In the genomic region with DNA sequence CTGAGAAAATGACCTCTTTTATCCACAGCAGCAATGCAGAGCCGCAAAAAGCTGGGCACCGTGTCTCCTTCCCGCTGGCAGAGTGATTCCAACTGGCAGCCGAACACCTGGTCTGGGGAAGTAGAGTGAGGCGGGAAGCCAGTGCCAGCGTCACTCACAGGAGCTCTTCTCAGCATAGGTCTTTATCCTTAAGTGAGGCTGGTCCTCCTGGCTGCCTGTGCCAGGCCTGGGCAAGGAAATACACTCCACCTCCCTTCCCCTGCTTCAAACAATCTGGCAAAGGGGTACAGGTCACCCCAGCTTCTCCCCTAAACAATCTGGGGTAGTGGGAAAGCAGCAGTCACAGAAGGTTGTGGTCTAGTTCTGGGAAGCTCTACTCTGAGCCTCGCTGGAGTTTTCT, we compare ENCODE assay signal across 9 cellular contexts. TPM values are rescaled to one million over a fixed set of nuclear protein-coding genes. Genes with fewer than 3 reads are reported as not detected.
DNase-seq lines count a peak whose midpoint lies in the region; ATAC-seq and TF ChIP-seq lines count a peak whose summit lies in the region.
"Had no signal": no experiment of that assay in that cellular context is flagged by ENCODE, and none has a peak within 500 bp of the region (broad histone marks: within the 10 kb centered on the region; RNA-seq: fewer than 3 reads in every experiment).

No MANE protein-coding gene starts in this region.

- no peak for TF ChIP-seq CTCF in lower lobe of right lung (IDR thresholded peaks at IDR 0.05)

- H3K36me3 ChIP-seq in ES-I3 (ENCODE audit: insufficient read depth, low read length) (no peaks in the 10 kb centered on the region), lower lobe of right lung (peaks cover 3% of the 10 kb centered on the region)

- ATAC-seq in SK-N-SH treated with all-trans-retinoic acid at 6 μM for 48 hours (peak; percentile 5; the same call in 1 of the 3 replicates), lower lobe of right lung (no peak)

- intact Hi-C loops in lower lobe of right lung (cut with DNase I) = no loop called here

- H3K9ac ChIP-seq in ES-I3 (ENCODE audit: low read depth, low read length) = peak overlapping the region; percentile 49; the same call in 1 of the 2 replicates

- no peak overlapping the region for H3K27ac ChIP-seq in lower lobe of right lung

- H3K9me3 ChIP-seq in ES-I3 (ENCODE audit: control insufficient read depth, insufficient read depth, low read length) = no peaks in the 10 kb centered on the region
- H3K9me3 ChIP-seq in lower lobe of right lung = no peaks in the 10 kb centered on the region

- DNase-seq in lower lobe of right lung (no peak), SHP77 (lab: John Stamatoyannopoulos, UW) (no peak), AG08396 (ENCODE audit: low spot score) (no peak), activated gamma-delta T cell treated with Interleukin-2 at 50 U/mL for 16 hours (no peak)
- DNase-seq: GDM1; RPMI8226; stimulated activated CD4-positive, alpha-beta T cell treated with anti-CD3 and anti-CD28 coated beads, Interleukin-1b, Interleukin-23, amount 100 ng/mL, for 48 hours had no signal

- peaks cover 17% of the 10 kb centered on the region for H3K4me1 ChIP-seq in ES-I3 (ENCODE audit: insufficient read depth, low read length)
- H3K4me1 ChIP-seq in lower lobe of right lung = peaks cover 31% of the 10 kb centered on the region

- H3K27me3 ChIP-seq in lower lobe of right lung (ENCODE audit: low read depth) = peaks cover 36% of the 10 kb centered on the region

- peak overlapping the region; percentile 57 for H3K4me3 ChIP-seq in lower lobe of right lung

TF ChIP-seq in SK-N-SH treated with all-trans-retinoic acid at 6 μM for 48 hours, 23 proteins besides CTCF, POLR2A, EP300 and RAD21:
- TF ChIP-seq ESRRG (CRISPR knock-in tag; IDR thresholded peaks at IDR 0.05) (no peak), ZC3H10 (CRISPR knock-in tag; IDR thresholded peaks at IDR 0.05) (no peak), ZNF565 (CRISPR knock-in tag; conservative IDR thresholded peaks at IDR 0.05; ENCODE audit: low read depth) (no peak), OSR1 (CRISPR knock-in tag; IDR thresholded peaks at IDR 0.05) (no peak), ISL1 (CRISPR knock-in tag; IDR thresholded peaks at IDR 0.05) (no peak), PPARA (CRISPR knock-in tag; IDR thresholded peaks at IDR 0.05; ENCODE audit: borderline replicate concordance) (no peak), RARB (CRISPR knock-in tag; IDR thresholded peaks at IDR 0.05) (no peak), ZNF70 (CRISPR knock-in tag; IDR thresholded peaks at IDR 0.05) (no peak), ZFP30 (CRISPR knock-in tag; IDR thresholded peaks at IDR 0.05) (no peak), SNAI2 (CRISPR knock-in tag; IDR thresholded peaks at IDR 0.05) (no peak), ARNTL (CRISPR knock-in tag; IDR thresholded peaks at IDR 0.05; ENCODE audit: borderline replicate concordance, low read depth) (no peak), CSDC2 (CRISPR knock-in tag; IDR thresholded peaks at IDR 0.05) (no peak), BACH2 (CRISPR knock-in tag; IDR thresholded peaks at IDR 0.05; ENCODE audit: borderline replicate concordance) (no peak), TOX (CRISPR knock-in tag; IDR thresholded peaks at IDR 0.05; ENCODE audit: borderline replicate concordance) (no peak)
- TF ChIP-seq, protein P1, sequence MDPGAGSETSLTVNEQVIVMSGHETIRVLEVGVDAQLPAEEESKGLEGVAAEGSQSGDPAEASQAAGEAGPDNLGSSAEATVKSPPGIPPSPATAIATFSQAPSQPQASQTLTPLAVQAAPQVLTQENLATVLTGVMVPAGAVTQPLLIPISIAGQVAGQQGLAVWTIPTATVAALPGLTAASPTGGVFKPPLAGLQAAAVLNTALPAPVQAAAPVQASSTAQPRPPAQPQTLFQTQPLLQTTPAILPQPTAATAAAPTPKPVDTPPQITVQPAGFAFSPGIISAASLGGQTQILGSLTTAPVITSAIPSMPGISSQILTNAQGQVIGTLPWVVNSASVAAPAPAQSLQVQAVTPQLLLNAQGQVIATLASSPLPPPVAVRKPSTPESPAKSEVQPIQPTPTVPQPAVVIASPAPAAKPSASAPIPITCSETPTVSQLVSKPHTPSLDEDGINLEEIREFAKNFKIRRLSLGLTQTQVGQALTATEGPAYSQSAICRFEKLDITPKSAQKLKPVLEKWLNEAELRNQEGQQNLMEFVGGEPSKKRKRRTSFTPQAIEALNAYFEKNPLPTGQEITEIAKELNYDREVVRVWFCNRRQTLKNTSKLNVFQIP (CRISPR knock-in tag; IDR thresholded peaks at IDR 0.05; ENCODE audit: borderline replicate concordance, low read depth) = no peak
- TF ChIP-seq, protein P2, sequence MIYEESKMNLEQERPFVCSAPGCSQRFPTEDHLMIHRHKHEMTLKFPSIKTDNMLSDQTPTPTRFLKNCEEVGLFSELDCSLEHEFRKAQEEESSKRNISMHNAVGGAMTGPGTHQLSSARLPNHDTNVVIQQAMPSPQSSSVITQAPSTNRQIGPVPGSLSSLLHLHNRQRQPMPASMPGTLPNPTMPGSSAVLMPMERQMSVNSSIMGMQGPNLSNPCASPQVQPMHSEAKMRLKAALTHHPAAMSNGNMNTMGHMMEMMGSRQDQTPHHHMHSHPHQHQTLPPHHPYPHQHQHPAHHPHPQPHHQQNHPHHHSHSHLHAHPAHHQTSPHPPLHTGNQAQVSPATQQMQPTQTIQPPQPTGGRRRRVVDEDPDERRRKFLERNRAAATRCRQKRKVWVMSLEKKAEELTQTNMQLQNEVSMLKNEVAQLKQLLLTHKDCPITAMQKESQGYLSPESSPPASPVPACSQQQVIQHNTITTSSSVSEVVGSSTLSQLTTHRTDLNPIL (CRISPR knock-in tag; IDR thresholded peaks at IDR 0.05; ENCODE audit: low read depth) = no peak

RNA-seq across cellular contexts. Expression of a gene that starts 4.8 kb away (rescaled TPM):
- total RNA-seq in lower lobe of right lung = 54.2 TPM

RNA-seq across cellular contexts. Expression of a gene that starts 13.0 kb away (rescaled TPM):
- 131 TPM for total RNA-seq in lower lobe of right lung

RNA-seq across cellular contexts. Expression of a gene that starts 15.3 kb away (rescaled TPM):
- 0.21 TPM for total RNA-seq in lower lobe of right lung

RNA-seq across cellular contexts. Expression of a gene that starts 19.8 kb away (rescaled TPM):
- total RNA-seq in lower lobe of right lung = not detected

RNA-seq across cellular contexts. Expression of a gene that starts 40.3 kb away (rescaled TPM):
- not detected for total RNA-seq in lower lobe of right lung
